13 cellular contexts compared by ENCODE assay signal in the genomic region with DNA sequence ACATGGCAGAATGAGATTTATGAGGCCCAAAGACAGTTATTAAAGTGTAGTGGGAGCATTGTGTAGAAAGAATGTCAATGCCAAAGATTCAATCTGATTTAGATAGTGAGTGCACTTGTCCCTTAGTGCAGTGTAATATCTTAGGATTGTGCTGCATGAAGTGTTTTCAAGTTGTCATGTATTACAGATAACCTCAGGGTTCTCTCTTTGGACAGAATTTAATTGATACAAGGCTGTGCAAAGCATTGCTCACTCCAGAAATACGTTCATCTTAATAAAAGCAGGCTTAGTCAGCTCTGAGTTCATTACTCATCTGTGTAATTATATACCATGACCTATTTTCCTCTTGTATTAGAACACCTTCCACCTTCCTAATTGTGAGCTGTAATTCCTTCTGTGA. TPM values are rescaled to one million over a fixed set of nuclear protein-coding genes. Genes with fewer than 3 reads are reported as not detected.
DNase-seq lines count a peak whose midpoint lies in the region; ATAC-seq and TF ChIP-seq lines count a peak whose summit lies in the region.
"Had no signal": no experiment of that assay in that cellular context is flagged by ENCODE, and none has a peak within 500 bp of the region (broad histone marks: within the 10 kb centered on the region; RNA-seq: fewer than 3 reads in every experiment).

No MANE protein-coding gene starts in this region.

- CTCF ChIA-PET in GM10248 (lab: Yijun Ruan, JAX) = interaction anchor here (1.0 kb wide), 1 partner anchor 9 kb away, joined by 7 read pairs; no protein-coding TSS in a partner anchor

- POLR2A ChIA-PET in GM10248 (lab: Yijun Ruan, JAX) = no interaction called here

- peak; percentile 57 for ATAC-seq in left ventricle myocardium superior
- no peak for ATAC-seq in Right ventricle myocardium superior (ENCODE audit: poor library complexity)

- TF ChIP-seq CTCF in GM10248 (IDR thresholded peaks at IDR 0.05; ENCODE audit: control extremely low read depth, extremely low read depth, low read depth, missing control alignments) = no peak

- DNase-seq in left ventricle myocardium superior (no peak), Right ventricle myocardium superior (no peak), RPMI7951 (ENCODE audit: low read depth) (peak; percentile 38), fibroblast of peridontal ligament (ENCODE audit: extremely low read depth) (peak; percentile 61), HT-29 (ENCODE audit: low spot score) (no peak), T1000 (lab: John Stamatoyannopoulos, UW) (no peak), GM10248 (ENCODE audit: extremely low spot score) (no peak)
- DNase-seq in stimulated activated CD4-positive, alpha-beta T cell treated with anti-CD3 and anti-CD28 coated beads, Interleukin-4, amount 100 ng/mL, for 4 hours = no peak
- DNase-seq: activated CD4-positive, alpha-beta T cell treated with anti-CD3 and anti-CD28 coated beads, Interleukin-2, amount 10 ng/mL, durations not matched to agents 7 days and 5 days; activated naive CD8-positive, alpha-beta T cell treated with anti-CD3 and anti-CD28 coated beads, Interleukin-2, amount 10 ng/mL, durations not matched to agents 7 days and 5 days; effector memory CD4-positive, alpha-beta T cell had no signal

- intact Hi-C loops in left ventricle myocardium superior (cut with micrococcal nuclease) = no loop called here
- intact Hi-C loops in Right ventricle myocardium superior (cut with DNase I) = no loop called here

RNA-seq across cellular contexts. Expression of a gene that starts 16.0 kb away (rescaled TPM):
- 0.15 TPM for total RNA-seq in left ventricle myocardium superior
- 0.24 TPM for total RNA-seq in Right ventricle myocardium superior
- not detected in 2 replicates for total RNA-seq in RPMI7951 (2014; rRNA removed; shearing (Covaris generic))
- total RNA-seq in HT-29 (2014; rRNA removed; shearing (Covaris generic)) = not detected in 2 replicates
- total RNA-seq: myocyte, NCI-H460 had no signal

RNA-seq across cellular contexts. Expression of a gene that starts 59.3 kb away (rescaled TPM):
- total RNA-seq in left ventricle myocardium superior = 4.4 TPM
- 3.6 TPM for total RNA-seq in Right ventricle myocardium superior
- not detected in 2 replicates for total RNA-seq in RPMI7951 (2014; rRNA removed; shearing (Covaris generic))
- not detected in 2 replicates for total RNA-seq in HT-29 (2014; rRNA removed; shearing (Covaris generic))
- total RNA-seq: myocyte, NCI-H460 had no signal

Comparison
In these comparisons a context has a peak if more than half of its experiments do, and no peak if none do; other contexts are left out.
1. DNase-seq: peak in RPMI7951 (single experiment) and fibroblast of peridontal ligament (single experiment); none in left ventricle myocardium superior (single experiment), Right ventricle myocardium superior (single experiment), stimulated activated CD4-positive, alpha-beta T cell treated with anti-CD3 and anti-CD28 coated beads, Interleukin-4, amount 100 ng/mL, for 4 hours (0 of 2), HT-29 (single experiment), T1000 (single experiment) and GM10248 (single experiment).